Comparison of ENCODE assay signal across 8 cellular contexts in the genomic region with DNA sequence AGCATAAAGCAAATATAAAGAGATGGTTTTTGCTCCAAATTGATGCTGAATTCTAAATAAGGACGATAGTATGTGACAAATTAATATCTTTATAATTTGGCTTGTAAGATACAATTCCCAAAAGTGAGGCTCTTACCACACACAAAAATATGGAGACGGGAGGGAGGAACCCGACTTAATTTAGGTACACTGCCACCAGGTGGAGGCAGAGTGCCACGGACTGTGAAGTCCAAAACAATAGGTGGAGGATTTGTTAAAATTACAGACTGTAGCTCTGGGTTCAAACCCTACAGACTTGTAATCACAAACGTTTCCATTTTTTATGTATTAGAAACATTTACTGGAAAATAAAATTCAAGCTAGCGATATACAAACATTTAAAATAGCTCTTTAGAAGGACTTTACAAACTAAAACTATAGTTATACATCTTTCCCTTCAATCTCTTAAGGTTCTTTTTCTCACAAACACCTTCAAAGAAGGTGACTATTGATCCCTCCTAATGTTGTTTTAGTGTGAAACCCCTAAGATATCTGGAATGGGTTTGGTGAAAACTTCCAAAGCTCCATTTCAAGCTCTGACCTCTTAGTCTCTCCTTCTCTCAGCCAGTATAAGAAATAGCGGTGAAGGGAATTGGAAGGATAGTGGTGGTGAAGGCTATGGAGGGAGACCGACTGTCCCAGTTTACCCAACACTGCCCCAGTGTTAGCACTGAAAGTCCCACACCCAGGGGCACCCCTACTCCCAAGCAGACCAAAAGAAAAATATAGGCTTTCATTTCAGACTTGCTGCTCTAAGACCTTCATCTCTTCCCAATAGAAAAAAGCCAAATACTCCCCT.
DNase-seq lines count a peak whose midpoint lies in the region; ATAC-seq and TF ChIP-seq lines count a peak whose summit lies in the region.

No MANE protein-coding gene starts in this region.

- H3K9me2 ChIP-seq in PC-9 (ENCODE audit: insufficient read depth): no peaks in the 10 kb centered on the region

- H3K27ac Mint-ChIP-seq in Caco-2 (ENCODE audit: unreplicated experiment): no peak overlapping the region
- no peak overlapping the region for H3K27ac Mint-ChIP-seq in activated T-cell treated with anti-CD3 and anti-CD28 coated beads, Interleukin-2, amount 50 U/mL, for 72 hours
- no peak overlapping the region for H3K27ac Mint-ChIP-seq in neural progenitor cell

- peak; percentile 81 to 85 for TF ChIP-seq CTCF in Caco-2 (IDR thresholded peaks at IDR 0.05; ENCODE audit: insufficient read depth in 1 of 2, low read depth in 1 of 2, low read length in 1 of 2, severe bottlenecking in 1 of 2, unreplicated experiment in 1 of 2)
- peak; percentile 87 for TF ChIP-seq CTCF in PC-9 (conservative IDR thresholded peaks at IDR 0.05)
- peak; percentile 96 for TF ChIP-seq CTCF in fibroblast of mammary gland (conservative IDR thresholded peaks at IDR 0.05; ENCODE audit: control insufficient read depth, insufficient read depth, low read depth, low read length)
- TF ChIP-seq CTCF in neural progenitor cell (IDR thresholded peaks at IDR 0.05): peak; percentile 91

- H3K27ac ChIP-seq in PC-9: peak overlapping the region; percentile 32; the same call in 1 of the 2 replicates
- no peak overlapping the region for H3K27ac ChIP-seq in neural progenitor cell
- H3K27ac ChIP-seq in temporal lobe (ENCODE audit: low read depth, low read length): peak overlapping the region; percentile 76

- intact Hi-C loops in Caco-2 (cut with micrococcal nuclease; ENCODE audit: unreplicated experiment) (loop anchor here (1.0 to 10.0 kb wide), 5 partner anchors 44 to 637 kb away; a partner anchor contains a TSS), PC-9 (cut with micrococcal nuclease; ENCODE audit: unreplicated experiment) (loop anchor here (1.0 to 10.0 kb wide), 14 partner anchors 33 to 639 kb away; a partner anchor contains a TSS)

- H3K36me3 ChIP-seq in Caco-2 (ENCODE audit: control insufficient read depth, insufficient read depth, low read length) (no peaks in the 10 kb centered on the region), PC-9 (ENCODE audit: low read depth) (no peaks in the 10 kb centered on the region), neural progenitor cell (no peaks in the 10 kb centered on the region)

- ATAC-seq in activated T-cell treated with anti-CD3 and anti-CD28 coated beads, Interleukin-2, amount 50 U/mL, for 72 hours (replicated peaks in 1 of 2): peak in 1 of 2 donors; percentile 52
- ATAC-seq in GM18907 (IDR thresholded peaks at IDR 0.05; ENCODE audit: unreplicated experiment): no peak

- no peaks in the 10 kb centered on the region for H3K9me3 Mint-ChIP-seq in Caco-2 (ENCODE audit: unreplicated experiment)
- no peaks in the 10 kb centered on the region for H3K9me3 Mint-ChIP-seq in activated T-cell treated with anti-CD3 and anti-CD28 coated beads, Interleukin-2, amount 50 U/mL, for 72 hours
- H3K9me3 Mint-ChIP-seq in neural progenitor cell: no peaks in the 10 kb centered on the region

- no peaks in the 10 kb centered on the region for H3K79me2 ChIP-seq in PC-9 (ENCODE audit: low read depth)
- no peaks in the 10 kb centered on the region for H3K79me2 ChIP-seq in neural progenitor cell (ENCODE audit: low read depth)

- no peaks in the 10 kb centered on the region for H4K20me1 ChIP-seq in PC-9 (ENCODE audit: insufficient read depth)
- H4K20me1 ChIP-seq in neural progenitor cell (ENCODE audit: low read depth): no peaks in the 10 kb centered on the region

- H3K9ac ChIP-seq in neural progenitor cell: no peak overlapping the region

- no peak overlapping the region for H2AFZ ChIP-seq in PC-9
- no peak overlapping the region for H2AFZ ChIP-seq in neural progenitor cell (replicated peaks)

- H3K27me3 ChIP-seq in Caco-2 (replicated peaks; ENCODE audit: control insufficient read depth, insufficient read depth, low read length) (no peaks in the 10 kb centered on the region), PC-9 (ENCODE audit: insufficient read depth, low read depth) (no peaks in the 10 kb centered on the region), neural progenitor cell (no peaks in the 10 kb centered on the region)

- peaks cover 5% of the 10 kb centered on the region; the same call in 1 of the 2 replicates for H3K4me1 ChIP-seq in Caco-2
- H3K4me1 ChIP-seq in PC-9 (replicated peaks; ENCODE audit: insufficient read depth): peaks cover 25% of the 10 kb centered on the region
- peaks cover 18% of the 10 kb centered on the region for H3K4me1 ChIP-seq in neural progenitor cell

- H3K36me3 Mint-ChIP-seq in Caco-2 (ENCODE audit: insufficient read depth, unreplicated experiment) (peaks cover 6% of the 10 kb centered on the region), neural progenitor cell (no peaks in the 10 kb centered on the region)
- no peaks in the 10 kb centered on the region for H3K36me3 Mint-ChIP-seq in activated T-cell treated with anti-CD3 and anti-CD28 coated beads, Interleukin-2, amount 50 U/mL, for 72 hours (ENCODE audit: insufficient read depth in 2 of 2)

- TF ChIP-seq EP300 in Ishikawa (IDR thresholded peaks at IDR 0.05; ENCODE audit: borderline replicate concordance): no peak

- peak; percentile 99 for TF ChIP-seq RAD21 in Ishikawa (IDR thresholded peaks at IDR 0.05; ENCODE audit: low read depth)

- CTCF ChIA-PET in Caco-2 (lab: Charles Lee) (interaction anchor here (0.6 to 1.3 kb wide), 7 partner anchors 10 to 543 kb away, joined by 3 to 7 read pairs (median 4); no protein-coding TSS in a partner anchor), PC-9 (lab: Charles Lee) (interaction anchor here (0.6 to 1.2 kb wide), 3 partner anchors 39 to 708 kb away, joined by 3 to 8 read pairs (median 7); no protein-coding TSS in a partner anchor)

- POLR2A ChIA-PET in Caco-2 (lab: Charles Lee) (no interaction called here), PC-9 (lab: Charles Lee; ENCODE audit: unreplicated experiment) (interaction anchor here (0.6 to 0.7 kb wide), 2 partner anchors 164 to 445 kb away, joined by 3 to 5 read pairs; no protein-coding TSS in a partner anchor)

- BruUV-seq in Caco-2 (replicated peaks; lab: Mats Ljungman, UMichigan) (no TSS peak), PC-9 (replicated peaks; lab: Mats Ljungman, UMichigan) (no TSS peak)

- no peak overlapping the region for H3K4me3 ChIP-seq in Caco-2 (ENCODE audit: low read depth, low read length)
- H3K4me3 ChIP-seq in PC-9: no peak overlapping the region
- H3K4me3 ChIP-seq in fibroblast of mammary gland (ENCODE audit: control insufficient read depth, low read depth, low read length): no peak overlapping the region
- no peak overlapping the region for H3K4me3 ChIP-seq in neural progenitor cell

- H3K9me3 ChIP-seq in Caco-2 (no peaks in the 10 kb centered on the region), PC-9 (ENCODE audit: insufficient read depth, low read depth) (no peaks in the 10 kb centered on the region), neural progenitor cell (ENCODE audit: low read depth) (no peaks in the 10 kb centered on the region)

- H3K4me2 ChIP-seq in PC-9 (no peak overlapping the region), neural progenitor cell (no peak overlapping the region)

- H3K4me1 Mint-ChIP-seq in Caco-2 (ENCODE audit: low read depth, unreplicated experiment): peaks cover 10% of the 10 kb centered on the region
- peaks cover 11% of the 10 kb centered on the region for H3K4me1 Mint-ChIP-seq in activated T-cell treated with anti-CD3 and anti-CD28 coated beads, Interleukin-2, amount 50 U/mL, for 72 hours (ENCODE audit: low read depth)
- peaks cover 20% of the 10 kb centered on the region for H3K4me1 Mint-ChIP-seq in neural progenitor cell

- no peaks in the 10 kb centered on the region for H3K27me3 Mint-ChIP-seq in Caco-2 (ENCODE audit: insufficient read depth, unreplicated experiment)
- peaks cover 18% of the 10 kb centered on the region for H3K27me3 Mint-ChIP-seq in activated T-cell treated with anti-CD3 and anti-CD28 coated beads, Interleukin-2, amount 50 U/mL, for 72 hours (ENCODE audit: low read depth)
- H3K27me3 Mint-ChIP-seq in neural progenitor cell (ENCODE audit: insufficient read depth, low read depth): no peaks in the 10 kb centered on the region

- H3F3A ChIP-seq in PC-9 (ENCODE audit: insufficient read depth, low read depth) (peaks cover 5% of the 10 kb centered on the region; the same call in 1 of the 2 replicates), neural progenitor cell (ENCODE audit: low read depth) (peaks cover 9% of the 10 kb centered on the region)

- H3K4me3 Mint-ChIP-seq in Caco-2 (ENCODE audit: unreplicated experiment) (no peak overlapping the region), neural progenitor cell (no peak overlapping the region)
- H3K4me3 Mint-ChIP-seq in activated T-cell treated with anti-CD3 and anti-CD28 coated beads, Interleukin-2, amount 50 U/mL, for 72 hours: no peak overlapping the region

- DNase-seq in Caco-2 (peak; percentile 61 to 79), PC-9 (peak; percentile 48 to 69), fibroblast of mammary gland (ENCODE audit: low read depth) (peak; percentile 86), neural progenitor cell (ENCODE audit: low spot score) (peak; percentile 86)
- DNase-seq in activated T-cell treated with anti-CD3 and anti-CD28 coated beads, Interleukin-2, amount 50 U/mL, for 72 hours: peak; percentile 66 to 74

TF ChIP-seq in Ishikawa, 13 proteins besides CTCF, POLR2A, EP300 and RAD21:
- TF ChIP-seq YY1 (IDR thresholded peaks at IDR 0.05; ENCODE audit: low read depth): 0 out of 2 replicates have a peak, but pooled peaks have one; percentile 37
- TF ChIP-seq, protein P1, sequence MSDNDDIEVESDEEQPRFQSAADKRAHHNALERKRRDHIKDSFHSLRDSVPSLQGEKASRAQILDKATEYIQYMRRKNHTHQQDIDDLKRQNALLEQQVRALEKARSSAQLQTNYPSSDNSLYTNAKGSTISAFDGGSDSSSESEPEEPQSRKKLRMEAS (IDR thresholded peaks at IDR 0.05): no peak
TF ChIP-seq in Ishikawa: peak in this region for 1.
